13 cellular contexts compared by ENCODE assay signal in genomic region chr3:11172136-11172670, GRCh38. TPM values are rescaled to one million over a fixed set of nuclear protein-coding genes. Genes with fewer than 3 reads are reported as not detected.
"Had no signal": no experiment of that assay in that cellular context is flagged by ENCODE, and none has a peak within 500 bp of the region (broad histone marks: within the 10 kb centered on the region; RNA-seq: fewer than 3 reads in every experiment).

No MANE protein-coding gene starts in this region.

- DNase-seq: activated CD4-positive, alpha-beta T cell treated with anti-CD3 and anti-CD28 coated beads for 4 hours; activated CD8-positive, alpha-beta T cell treated with anti-CD3 and anti-CD28 coated beads for 36 hours; activated effector memory CD4-positive, alpha-beta T cell treated with anti-CD3 and anti-CD28 coated beads, Interleukin-2, amount 50 U/mL, for 16 hours; activated T-cell treated with anti-CD3 and anti-CD28 coated beads, Interleukin-2, amount 50 U/mL, for 4 hours; cerebellar nuclear complex; midbrain; stimulated activated CD4-positive, alpha-beta T cell treated with anti-CD3 and anti-CD28 coated beads, Interleukin-12 subunit alpha, Interleukin-12 subunit beta, amount 100 ng/mL, for 4 hours; SW 1271; transverse colon had no signal

- H3K27ac ChIP-seq: parathyroid adenoma, transverse colon had no signal

- H3K4me1 Mint-ChIP-seq: activated naive CD4-positive, alpha-beta T cell treated with anti-CD3 and anti-CD28 coated beads, Interleukin-2, amount 50 U/mL, for 24 hours; stimulated activated effector memory CD8-positive, alpha-beta T cell treated with anti-CD3 and anti-CD28 coated beads, Interleukin-12 subunit alpha, Interleukin-12 subunit beta, amount 100 ng/mL, for 72 hours; WTC11 had no signal

- H3K9me3 Mint-ChIP-seq: activated CD8-positive, alpha-beta T cell treated with anti-CD3 and anti-CD28 coated beads for 36 hours; activated naive CD4-positive, alpha-beta T cell treated with anti-CD3 and anti-CD28 coated beads, Interleukin-2, amount 50 U/mL, for 24 hours; activated T-cell treated with anti-CD3 and anti-CD28 coated beads, Interleukin-2, amount 50 U/mL, for 4 hours; stimulated activated effector memory CD8-positive, alpha-beta T cell treated with anti-CD3 and anti-CD28 coated beads, Interleukin-12 subunit alpha, Interleukin-12 subunit beta, amount 100 ng/mL, for 72 hours; WTC11 had no signal

- H2AFZ ChIP-seq: parathyroid adenoma had no signal

- H3K4me3 Mint-ChIP-seq: activated CD8-positive, alpha-beta T cell treated with anti-CD3 and anti-CD28 coated beads for 36 hours; activated naive CD4-positive, alpha-beta T cell treated with anti-CD3 and anti-CD28 coated beads, Interleukin-2, amount 50 U/mL, for 24 hours; activated T-cell treated with anti-CD3 and anti-CD28 coated beads, Interleukin-2, amount 50 U/mL, for 4 hours; stimulated activated effector memory CD8-positive, alpha-beta T cell treated with anti-CD3 and anti-CD28 coated beads, Interleukin-12 subunit alpha, Interleukin-12 subunit beta, amount 100 ng/mL, for 72 hours; WTC11 had no signal

- H3K9ac ChIP-seq: parathyroid adenoma had no signal

- H3K36me3 Mint-ChIP-seq: activated naive CD4-positive, alpha-beta T cell treated with anti-CD3 and anti-CD28 coated beads, Interleukin-2, amount 50 U/mL, for 24 hours; stimulated activated effector memory CD8-positive, alpha-beta T cell treated with anti-CD3 and anti-CD28 coated beads, Interleukin-12 subunit alpha, Interleukin-12 subunit beta, amount 100 ng/mL, for 72 hours; WTC11 had no signal

- H3K9me3 ChIP-seq: transverse colon had no signal

- H3K27ac Mint-ChIP-seq: activated CD8-positive, alpha-beta T cell treated with anti-CD3 and anti-CD28 coated beads for 36 hours; activated naive CD4-positive, alpha-beta T cell treated with anti-CD3 and anti-CD28 coated beads, Interleukin-2, amount 50 U/mL, for 24 hours; stimulated activated effector memory CD8-positive, alpha-beta T cell treated with anti-CD3 and anti-CD28 coated beads, Interleukin-12 subunit alpha, Interleukin-12 subunit beta, amount 100 ng/mL, for 72 hours; WTC11 had no signal

- H3K4me1 ChIP-seq: parathyroid adenoma had no signal

- H3K4me3 ChIP-seq: transverse colon had no signal

- H3K36me3 ChIP-seq: transverse colon had no signal

- H3K27me3 ChIP-seq: transverse colon had no signal

- ATAC-seq: activated CD8-positive, alpha-beta T cell treated with anti-CD3 and anti-CD28 coated beads for 36 hours; activated T-cell treated with anti-CD3 and anti-CD28 coated beads, Interleukin-2, amount 50 U/mL, for 4 hours; stimulated activated effector memory CD8-positive, alpha-beta T cell treated with anti-CD3 and anti-CD28 coated beads, Interleukin-12 subunit alpha, Interleukin-12 subunit beta, amount 100 ng/mL, for 72 hours; WTC11 had no signal

RNA-seq across cellular contexts. Expression of gene HRH1, which starts 17.9 kb away (rescaled TPM):
- total RNA-seq: WTC11 had no signal
